In the genomic region with DNA sequence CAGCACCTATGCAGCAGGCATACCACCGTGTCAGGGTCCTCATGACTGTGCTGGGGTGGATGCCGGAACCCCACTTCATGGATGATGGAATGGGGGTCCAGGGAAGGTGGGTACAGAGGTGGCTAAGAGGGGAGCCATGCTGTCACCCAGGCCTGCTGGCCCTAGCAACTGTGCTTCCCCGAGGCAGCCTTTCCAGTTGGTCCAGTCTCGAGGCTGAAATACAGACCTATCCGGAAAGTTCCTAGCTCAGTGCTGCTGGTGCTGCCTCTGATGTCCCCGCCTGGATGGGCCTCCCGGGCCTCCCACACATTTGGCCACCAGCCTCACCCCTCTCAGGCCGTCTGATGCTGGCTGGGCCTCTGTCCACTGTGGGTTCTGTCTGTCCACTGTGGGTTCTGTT, we compare ENCODE assay signal across 21 cellular contexts. TPM values are rescaled to one million over a fixed set of nuclear protein-coding genes. Genes with fewer than 3 reads are reported as not detected.
A peak's percentile ranks its signal among the peaks of the same experiment; 100 is the strongest.
DNase-seq lines count a peak whose midpoint lies in the region; ATAC-seq and TF ChIP-seq lines count a peak whose summit lies in the region.
"Had no signal": no experiment of that assay in that cellular context is flagged by ENCODE, and none has a peak within 500 bp of the region (broad histone marks: within the 10 kb centered on the region; RNA-seq: fewer than 3 reads in every experiment).

No MANE protein-coding gene starts in this region.

- peak overlapping the region; percentile 23 for H2AK5ac ChIP-seq in mesenchymal stem cell (ENCODE audit: low read length, severe bottlenecking)

- H2BK120ac ChIP-seq in mesenchymal stem cell (ENCODE audit: low read depth, low read length): no peak overlapping the region

- H4K20me1 ChIP-seq in Loucy (ENCODE audit: insufficient read depth, low read length, poor library complexity, severe bottlenecking): no peaks in the 10 kb centered on the region

- no peak overlapping the region for H3K18ac ChIP-seq in mesenchymal stem cell (ENCODE audit: low read depth in 1 of 2, low read length in 2 of 2)

- no peaks in the 10 kb centered on the region for H3K9me2 ChIP-seq in Loucy (replicated peaks; ENCODE audit: low read depth, low read length)

- H3K4me2 ChIP-seq in Loucy (ENCODE audit: low read depth, low read length, poor library complexity, severe bottlenecking) (no peak overlapping the region), mesenchymal stem cell (ENCODE audit: low read length, poor library complexity, severe bottlenecking) (no peak overlapping the region)

- H3F3A ChIP-seq in Loucy (ENCODE audit: low read depth): no peaks in the 10 kb centered on the region

- no peak overlapping the region for H4K91ac ChIP-seq in mesenchymal stem cell (ENCODE audit: low read length)

- H3K36me3 Mint-ChIP-seq in activated naive CD4-positive, alpha-beta T cell treated with anti-CD3 and anti-CD28 coated beads, Interleukin-2, amount 50 U/mL, for 72 hours: no peaks in the 10 kb centered on the region
- H3K36me3 Mint-ChIP-seq: CD4-positive, alpha-beta memory T cell had no signal

- H3K36me3 ChIP-seq in A673 (ENCODE audit: insufficient read depth, low read length, poor library complexity, severe bottlenecking) (peaks cover 49% of the 10 kb centered on the region), Loucy (ENCODE audit: insufficient read depth, low read length) (no peaks in the 10 kb centered on the region), heart left ventricle (peaks cover 0 to 57% (median 14%) of the 10 kb centered on the region in 9 donors), mesenchymal stem cell (ENCODE audit: control insufficient read depth in 1 of 2, insufficient read depth in 2 of 2, low read depth in 1 of 2, low read length in 2 of 2) (peaks cover 47 to 68% of the 10 kb centered on the region in 2 experiments)
- H3K36me3 ChIP-seq: SJSA1 had no signal

- WGBS in heart left ventricle, 4 donors: 62 to 83% (median 72%) methylated on average over 8 of the region's 8 CpGs
- 90% methylated on average over 8 of the region's 8 CpGs for WGBS in mesenchymal stem cell

- no peak overlapping the region for H2BK12ac ChIP-seq in mesenchymal stem cell (ENCODE audit: low read length in 2 of 2)

- no peak overlapping the region for H2BK5ac ChIP-seq in mesenchymal stem cell (ENCODE audit: low read depth, low read length, poor library complexity, severe bottlenecking)

- H3K79me1 ChIP-seq in mesenchymal stem cell (replicated peaks; ENCODE audit: low read length, poor library complexity, severe bottlenecking): peaks cover 8% of the 10 kb centered on the region

- H2AFZ ChIP-seq in Loucy (ENCODE audit: low read length): 0 out of 2 replicates have a peak overlapping the region, but pooled peaks have one; percentile 22
- H2AFZ ChIP-seq in mesenchymal stem cell (ENCODE audit: low read depth, low read length): no peak overlapping the region

- peak in 2 of 4 donors; percentile 10 to 19 for ATAC-seq in heart left ventricle
- ATAC-seq in activated naive CD4-positive, alpha-beta T cell treated with anti-CD3 and anti-CD28 coated beads, Interleukin-2, amount 50 U/mL, for 72 hours: no peak
- ATAC-seq in HG03135 (IDR thresholded peaks at IDR 0.05; ENCODE audit: unreplicated experiment): no peak
- ATAC-seq in HG02610 (IDR thresholded peaks at IDR 0.05; ENCODE audit: unreplicated experiment): no peak

- H3K27me3 ChIP-seq in A673 (replicated peaks; ENCODE audit: insufficient read depth, low read depth, low read length, poor library complexity) (no peaks in the 10 kb centered on the region), Loucy (ENCODE audit: insufficient read depth, low read length, poor library complexity, severe bottlenecking) (no peaks in the 10 kb centered on the region), heart left ventricle (no peaks in the 10 kb centered on the region), mesenchymal stem cell (ENCODE audit: control insufficient read depth in 1 of 2, insufficient read depth in 1 of 2, low read length in 2 of 2) (no peaks in the 10 kb centered on the region)
- H3K27me3 ChIP-seq: SJSA1 had no signal

- no peak for TF ChIP-seq POLR2A in heart left ventricle (IDR thresholded peaks at IDR 0.05)

- peak overlapping the region; percentile 34 for H3K27ac ChIP-seq in A673 (ENCODE audit: low read depth, low read length, poor library complexity, severe bottlenecking)
- peak overlapping the region in 7 of 12 donors; percentile 13 to 72 (median 64) for H3K27ac ChIP-seq in heart left ventricle
- peak overlapping the region; percentile 1 for H3K27ac ChIP-seq in mesenchymal stem cell (ENCODE audit: low read length, poor library complexity, severe bottlenecking)
- H3K27ac ChIP-seq: SJSA1 had no signal

- H3K27ac Mint-ChIP-seq in activated naive CD4-positive, alpha-beta T cell treated with anti-CD3 and anti-CD28 coated beads, Interleukin-2, amount 50 U/mL, for 72 hours: no peak overlapping the region
- H3K27ac Mint-ChIP-seq: CD4-positive, alpha-beta memory T cell; IgD-negative memory B cell had no signal

- TF ChIP-seq CTCF in A673 (conservative IDR thresholded peaks at IDR 0.05; ENCODE audit: low read depth, low read length): no peak
- no peak for TF ChIP-seq CTCF in Loucy (conservative IDR thresholded peaks at IDR 0.05; ENCODE audit: low read length)
- TF ChIP-seq CTCF in heart left ventricle (IDR thresholded peaks at IDR 0.05): no peak

- H3K79me2 ChIP-seq in Loucy (ENCODE audit: insufficient read depth, low read length): no peaks in the 10 kb centered on the region

- H3K23ac ChIP-seq in mesenchymal stem cell (ENCODE audit: low read length in 2 of 2): no peak overlapping the region

- CTCF ChIA-PET in A673 (lab: Charles Lee): no interaction called here

- H3K9me3 ChIP-seq in A673 (ENCODE audit: low read depth, low read length, poor library complexity, severe bottlenecking) (no peaks in the 10 kb centered on the region), Loucy (ENCODE audit: insufficient read depth, low read depth, low read length) (no peaks in the 10 kb centered on the region), heart left ventricle (no peaks in the 10 kb centered on the region), mesenchymal stem cell (ENCODE audit: control insufficient read depth, low read length) (no peaks in the 10 kb centered on the region)
- H3K9me3 ChIP-seq: SJSA1 had no signal

- H4K8ac ChIP-seq in mesenchymal stem cell (ENCODE audit: low read length): no peak overlapping the region

- H3K4me1 ChIP-seq in A673 (ENCODE audit: insufficient read depth, low read length, poor library complexity, severe bottlenecking) (peaks cover 6% of the 10 kb centered on the region), Loucy (ENCODE audit: insufficient read depth, low read length, poor library complexity, severe bottlenecking) (peaks cover 17% of the 10 kb centered on the region), heart left ventricle (peaks cover 0 to 27% (median 9%) of the 10 kb centered on the region in 12 donors), mesenchymal stem cell (ENCODE audit: control insufficient read depth, insufficient read depth, low read depth, low read length) (peaks cover 36% of the 10 kb centered on the region)
- H3K4me1 ChIP-seq: SJSA1 had no signal

- POLR2A ChIA-PET in A673 (lab: Charles Lee; ENCODE audit: low non-redundant PET): no interaction called here

- H3K9ac ChIP-seq in Loucy (ENCODE audit: low read depth, low read length, poor library complexity, severe bottlenecking) (no peak overlapping the region), mesenchymal stem cell (ENCODE audit: low read length) (no peak overlapping the region)

- H3K14ac ChIP-seq in mesenchymal stem cell (ENCODE audit: low read length in 2 of 2): no peak overlapping the region

- H3K4me3 ChIP-seq in A673 (ENCODE audit: low read depth, low read length, poor library complexity, severe bottlenecking): no peak overlapping the region
- no peak overlapping the region for H3K4me3 ChIP-seq in Loucy (ENCODE audit: low read length, poor library complexity, severe bottlenecking)
- no peak overlapping the region for H3K4me3 ChIP-seq in heart left ventricle
- H3K4me3 ChIP-seq in mesenchymal stem cell (ENCODE audit: insufficient read depth in 1 of 2, low read depth in 1 of 2, low read length in 2 of 2): no peak overlapping the region
- H3K4me3 ChIP-seq: SJSA1 had no signal

- no peak for DNase-seq in A673 (ENCODE audit: low spot score)
- no peak for DNase-seq in heart left ventricle
- DNase-seq in mesenchymal stem cell: no peak
- DNase-seq in activated naive CD4-positive, alpha-beta T cell treated with anti-CD3 and anti-CD28 coated beads, Interleukin-2, amount 50 U/mL, for 72 hours (ENCODE audit: low spot score in 2 of 2): no peak
- no peak for DNase-seq in AG20443 (ENCODE audit: low spot score)
- DNase-seq: Calu3; CD4-positive, alpha-beta memory T cell; DMS53; H7; Kasumi-1; NCI-H1417 treated with DMSO at 0.1 percent for 48 hours; NCI-H1930; NCI-H2171 treated with DMSO at 0.1 percent for 48 hours; NCI-H446 treated with DMSO at 0.1 percent for 48 hours; NCI-H774; RPMI8226 had no signal

- no peak overlapping the region for H2BK15ac ChIP-seq in mesenchymal stem cell (ENCODE audit: low read depth, poor library complexity, severe bottlenecking)

- no peak overlapping the region for H3K4ac ChIP-seq in mesenchymal stem cell (ENCODE audit: low read depth in 1 of 2, low read length in 2 of 2)

- H3K9me3 Mint-ChIP-seq in activated naive CD4-positive, alpha-beta T cell treated with anti-CD3 and anti-CD28 coated beads, Interleukin-2, amount 50 U/mL, for 72 hours: no peaks in the 10 kb centered on the region
- H3K9me3 Mint-ChIP-seq: CD4-positive, alpha-beta memory T cell; IgD-negative memory B cell had no signal

- intact Hi-C loops in A673 (cut with micrococcal nuclease; ENCODE audit: unreplicated experiment) (no loop called here), heart left ventricle (cut with DNase I) (no loop called here)

- no TSS peak for BruUV-seq in A673 (replicated peaks; lab: Mats Ljungman, UMichigan)

RNA-seq across cellular contexts. Expression of a gene that starts 17.4 kb away (rescaled TPM):
- total RNA-seq in A673 (2021): 81.0 and 81.2 TPM in 2 replicates
- 10 to 100 TPM; 13.6 to 73.5 (median 28.5) TPM for total RNA-seq in heart left ventricle
- 10 to 100 TPM in 1 of 2 donors, 1 to 10 TPM in 1; 8.6 to 46.0 TPM for polyA plus RNA-seq in heart left ventricle
- 40.7 TPM for polyA plus RNA-seq in mesenchymal stem cell (2013, experiment 1 of 2)
- 40.6 TPM for polyA plus RNA-seq in mesenchymal stem cell (2013, experiment 2 of 2)
- under 1 TPM in 1 of 2 donors, not detected in 1; 0.12 TPM for total RNA-seq in activated naive CD4-positive, alpha-beta T cell treated with anti-CD3 and anti-CD28 coated beads, Interleukin-2, amount 50 U/mL, for 72 hours
- polyA plus RNA-seq: CD4-positive, alpha-beta memory T cell had no signal

Comparison
In these comparisons a context has a peak if more than half of its experiments do, and no peak if none do; other contexts are left out.
1. H3K27ac ChIP-seq: peak in every context shown above with its lines; median percentile 64 in heart left ventricle; 34 in A673; 1 in mesenchymal stem cell.
2. RNA of a gene that starts 17.4 kb away (total RNA-seq): 81.0 to 81.2 TPM in A673 and 13.6 to 73.5 TPM in heart left ventricle; 0.12 TPM in activated naive CD4-positive, alpha-beta T cell treated with anti-CD3 and anti-CD28 coated beads, Interleukin-2, amount 50 U/mL, for 72 hours; every median in the first group is over 10 times any median in the second.